ENCODE assay signal across 8 cellular contexts in the genomic region with DNA sequence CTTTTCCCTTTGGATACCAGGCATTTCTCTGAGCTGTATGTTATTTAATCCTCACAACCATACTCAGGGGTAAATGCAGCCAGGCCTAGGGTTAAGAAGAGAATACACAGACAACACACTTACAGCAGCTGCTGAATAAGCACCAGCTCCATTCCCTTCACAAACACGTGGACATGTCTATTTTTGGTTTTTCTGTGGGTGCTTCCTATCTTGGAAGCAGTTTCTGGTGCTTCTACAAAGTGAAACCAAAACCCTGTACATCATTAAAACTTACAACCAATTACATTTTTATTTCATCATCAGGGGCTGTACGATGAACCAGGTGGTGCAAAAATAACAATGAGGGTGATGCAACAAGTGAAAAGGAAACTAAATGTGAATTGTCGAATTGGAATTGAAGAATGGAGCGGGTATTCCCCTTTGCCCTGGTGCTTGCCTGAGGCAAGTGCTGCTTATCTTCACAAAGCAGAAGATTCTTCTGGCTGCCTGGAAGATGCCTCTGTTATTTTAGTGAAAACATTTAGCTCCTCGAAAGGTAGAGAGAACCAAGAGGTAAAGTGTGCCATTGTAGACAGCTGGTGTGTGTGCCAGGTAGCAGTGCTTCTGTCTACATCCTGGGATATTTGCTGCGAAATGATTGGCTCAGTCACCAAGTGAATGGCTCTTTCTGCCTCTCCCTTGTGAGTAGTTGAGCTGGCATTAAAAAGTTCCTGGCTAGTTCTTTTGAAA. TPM values are rescaled to one million over a fixed set of nuclear protein-coding genes. Genes with fewer than 3 reads are reported as not detected.
DNase-seq lines count a peak whose midpoint lies in the region; ATAC-seq and TF ChIP-seq lines count a peak whose summit lies in the region.

No MANE protein-coding gene starts in this region.

- peak; percentile 55 for DNase-seq in ELR (ENCODE audit: low read depth)
- peak; percentile 61 for DNase-seq in IMR-90
- DNase-seq in activated CD4-positive, alpha-beta memory T cell treated with anti-CD3 and anti-CD28 coated beads for 36 hours: peak; percentile 49
- DNase-seq in foreskin fibroblast: peak; percentile 12 to 66
- no peak for DNase-seq in WERI-Rb-1
- no peak for DNase-seq in endodermal cell

- TF ChIP-seq RAD21 in IMR-90 (IDR thresholded peaks at IDR 0.05; ENCODE audit: low read length): no peak

- peaks cover 2% of the 10 kb centered on the region; the same call in 1 of the 2 replicates for H3K9me1 ChIP-seq in IMR-90 (ENCODE audit: insufficient read depth, low read length)

- no TSS peak for BruUV-seq in IMR-90 (replicated peaks; lab: Mats Ljungman, UMichigan)

- POLR2A ChIA-PET in IMR-90 (lab: Charles Lee; ENCODE audit: unreplicated experiment): no interaction called here
- POLR2A ChIA-PET in activated CD4-positive, alpha-beta memory T cell treated with anti-CD3 and anti-CD28 coated beads for 36 hours (lab: Charles Lee): interaction anchor here (0.6 to 2.6 kb wide), 4 partner anchors 65 to 887 kb away, joined by 3 to 14 read pairs (median 4); partner anchors contain the start of genes FOCAD, HACD4 and MLLT3

- H2AK5ac ChIP-seq in IMR-90 (ENCODE audit: low read depth, low read length): no peak overlapping the region

- peak overlapping the region in 1 of 2 experiments; percentile 84; a peak in 2 of 4 replicates for H4K8ac ChIP-seq in IMR-90 (ENCODE audit: low read depth in 2 of 2, low read length in 2 of 2)

- WGBS in IMR-90 (ENCODE audit: extremely low coverage in 2 of 2, insufficient read length in 1 of 2), 2 experiments: 100% methylated on average over 2 of the region's 6 CpGs; no CpG with 5 or more reads in 1 of the 2 experiments
- WGBS in endodermal cell (ENCODE audit: insufficient coverage in 1 of 2, insufficient read length in 1 of 2), 2 experiments: 88 to 93% methylated on average over 5 to 6 of the region's 6 CpGs

- no peak overlapping the region for H2BK5ac ChIP-seq in IMR-90 (ENCODE audit: low read depth, low read length, poor library complexity, severe bottlenecking)

- H3K4me1 ChIP-seq in IMR-90 (ENCODE audit: control insufficient read depth, insufficient read depth, low read length): peaks cover 3% of the 10 kb centered on the region; the same call in 1 of the 2 replicates
- peaks cover 0 to 12% (median 6%) of the 10 kb centered on the region in 3 donors for H3K4me1 ChIP-seq in skeletal muscle tissue (ENCODE audit: control insufficient read depth in 3 of 3, insufficient read depth in 3 of 3, low read length in 3 of 3)
- no peaks in the 10 kb centered on the region for H3K4me1 ChIP-seq in endodermal cell (ENCODE audit: control insufficient read depth, insufficient read depth, low read length)

- H3K27ac ChIP-seq in IMR-90 (ENCODE audit: insufficient read depth, low read length): peak overlapping the region; percentile 30; the same call in 1 of the 2 replicates
- peak overlapping the region; percentile 64 for H3K27ac ChIP-seq in skeletal muscle tissue (ENCODE audit: low read depth, low read length)
- H3K27ac ChIP-seq in WERI-Rb-1: no peak overlapping the region
- H3K27ac ChIP-seq in endodermal cell (ENCODE audit: low read depth, low read length): no peak overlapping the region

- no peaks in the 10 kb centered on the region for H4K20me1 ChIP-seq in IMR-90 (ENCODE audit: insufficient read depth, low read length)

- H4K91ac ChIP-seq in IMR-90 (ENCODE audit: insufficient read depth, low read depth, low read length): no peak overlapping the region

- H3K27me3 Mint-ChIP-seq in activated CD4-positive, alpha-beta memory T cell treated with anti-CD3 and anti-CD28 coated beads for 36 hours: no peaks in the 10 kb centered on the region
- no peaks in the 10 kb centered on the region for H3K27me3 Mint-ChIP-seq in endodermal cell (ENCODE audit: insufficient read depth)

- CTCF ChIA-PET in IMR-90 (lab: Yijun Ruan, JAX): interaction anchor here (0.6 to 0.7 kb wide), 2 partner anchors 14 to 598 kb away, joined by 3 to 4 read pairs; no protein-coding TSS in a partner anchor
- CTCF ChIA-PET in activated CD4-positive, alpha-beta memory T cell treated with anti-CD3 and anti-CD28 coated beads for 36 hours (lab: Charles Lee): interaction anchor here (0.6 to 4.5 kb wide), 7 partner anchors 9 to 155 kb away, joined by 3 to 23 read pairs (median 4); partner anchors contain the start of gene IFNB1

- 0 out of 2 replicates have a peak overlapping the region, but pooled peaks have one; percentile 27 for H3K4ac ChIP-seq in IMR-90 (ENCODE audit: low read depth, low read length)

- no peak for TF ChIP-seq POLR2A in IMR-90 (IDR thresholded peaks at IDR 0.05; ENCODE audit: low read depth, low read length)

- peak overlapping the region; percentile 58 for H2AFZ ChIP-seq in IMR-90 (replicated peaks; ENCODE audit: low read length, poor library complexity)

- ATAC-seq in GM21423 (IDR thresholded peaks at IDR 0.05; ENCODE audit: unreplicated experiment) (peak; percentile 75), IMR-90 (ENCODE audit: low read depth) (peak; percentile 75)

- peak overlapping the region; percentile 39; the same call in 1 of the 2 replicates for H4K5ac ChIP-seq in IMR-90 (ENCODE audit: low read depth, low read length)

- 0 out of 2 replicates have a peak overlapping the region, but pooled peaks have one; percentile 18 for H3K14ac ChIP-seq in IMR-90 (replicated peaks; ENCODE audit: low read depth, low read length)

- H3K4me3 Mint-ChIP-seq in activated CD4-positive, alpha-beta memory T cell treated with anti-CD3 and anti-CD28 coated beads for 36 hours: peak overlapping the region; percentile 73
- H3K4me3 Mint-ChIP-seq in endodermal cell: no peak overlapping the region

- peak overlapping the region; percentile 52 for H2BK120ac ChIP-seq in IMR-90 (ENCODE audit: low read depth, low read length)

- no peak overlapping the region for H2BK20ac ChIP-seq in IMR-90 (ENCODE audit: low read depth, low read length)

- H3K4me2 ChIP-seq in IMR-90 (ENCODE audit: low read depth, low read length): peak overlapping the region; percentile 87

- intact Hi-C loops in IMR-90 (cut with micrococcal nuclease): no loop called here
- intact Hi-C loops in activated CD4-positive, alpha-beta memory T cell treated with anti-CD3 and anti-CD28 coated beads for 36 hours (cut with micrococcal nuclease): loop anchor here (1.0 to 5.0 kb wide), 5 partner anchors 14 to 739 kb away; partner anchors contain the start of gene MLLT3

- H3K9me3 ChIP-seq in IMR-90 (ENCODE audit: control insufficient read depth, insufficient read depth, low read length) (no peaks in the 10 kb centered on the region), skeletal muscle tissue (ENCODE audit: control insufficient read depth in 3 of 3, low read length in 3 of 3) (no peaks in the 10 kb centered on the region), WERI-Rb-1 (ENCODE audit: severe bottlenecking) (no peaks in the 10 kb centered on the region), endodermal cell (ENCODE audit: control insufficient read depth, low read length) (no peaks in the 10 kb centered on the region)

- peak overlapping the region; percentile 85 for H3K27ac Mint-ChIP-seq in activated CD4-positive, alpha-beta memory T cell treated with anti-CD3 and anti-CD28 coated beads for 36 hours
- H3K27ac Mint-ChIP-seq in endodermal cell: no peak overlapping the region

- H3K23ac ChIP-seq in IMR-90 (ENCODE audit: low read depth, low read length): 0 out of 2 replicates have a peak overlapping the region, but pooled peaks have one; percentile 55

- peaks cover 34% of the 10 kb centered on the region for H3K4me1 Mint-ChIP-seq in activated CD4-positive, alpha-beta memory T cell treated with anti-CD3 and anti-CD28 coated beads for 36 hours (ENCODE audit: low read depth)
- H3K4me1 Mint-ChIP-seq in endodermal cell: no peaks in the 10 kb centered on the region

- in situ Hi-C loops in IMR-90 (cut with MboI; ENCODE audit: low sequenced_read_pairs): no loop called here

- no peak overlapping the region for H2AK9ac ChIP-seq in IMR-90 (replicated peaks; ENCODE audit: low read depth, low read length, poor library complexity)

- no peaks in the 10 kb centered on the region for H3K9me3 Mint-ChIP-seq in activated CD4-positive, alpha-beta memory T cell treated with anti-CD3 and anti-CD28 coated beads for 36 hours
- no peaks in the 10 kb centered on the region for H3K9me3 Mint-ChIP-seq in endodermal cell

- H3K79me1 ChIP-seq in IMR-90 (ENCODE audit: low read depth in 1 of 2, low read length in 2 of 2): no peaks in the 10 kb centered on the region

- TF ChIP-seq CTCF in IMR-90 (conservative IDR thresholded peaks at IDR 0.05; ENCODE audit: low read depth, low read length): no peak
- no peak for TF ChIP-seq CTCF in foreskin fibroblast (IDR thresholded peaks at IDR 0.05; ENCODE audit: low read depth, low read length)
- TF ChIP-seq CTCF in WERI-Rb-1 (IDR thresholded peaks at IDR 0.05; ENCODE audit: low read depth, low read length): no peak
- TF ChIP-seq CTCF in endodermal cell (conservative IDR thresholded peaks at IDR 0.05): no peak

- H3K27me3 ChIP-seq in IMR-90 (ENCODE audit: control insufficient read depth, insufficient read depth, low read length): peaks cover under 1% of the 10 kb centered on the region; the same call in 1 of the 2 replicates
- no peaks in the 10 kb centered on the region for H3K27me3 ChIP-seq in skeletal muscle tissue (ENCODE audit: control insufficient read depth in 3 of 3, insufficient read depth in 3 of 3, low read length in 3 of 3)
- no peaks in the 10 kb centered on the region for H3K27me3 ChIP-seq in WERI-Rb-1 (ENCODE audit: insufficient read depth, low read depth, severe bottlenecking)
- H3K27me3 ChIP-seq in endodermal cell (ENCODE audit: control insufficient read depth, insufficient read depth, low read length, poor library complexity, severe bottlenecking): no peaks in the 10 kb centered on the region

- peak overlapping the region; percentile 76 for H3K18ac ChIP-seq in IMR-90 (ENCODE audit: low read depth, low read length)

- no peaks in the 10 kb centered on the region for H3K36me3 Mint-ChIP-seq in activated CD4-positive, alpha-beta memory T cell treated with anti-CD3 and anti-CD28 coated beads for 36 hours
- no peaks in the 10 kb centered on the region for H3K36me3 Mint-ChIP-seq in endodermal cell (ENCODE audit: low read depth)

- H3K36me3 ChIP-seq in IMR-90 (ENCODE audit: control insufficient read depth, insufficient read depth, low read length) (no peaks in the 10 kb centered on the region), skeletal muscle tissue (ENCODE audit: control insufficient read depth in 3 of 3, insufficient read depth in 3 of 3, low read length in 3 of 3) (no peaks in the 10 kb centered on the region), WERI-Rb-1 (no peaks in the 10 kb centered on the region), endodermal cell (ENCODE audit: control insufficient read depth, insufficient read depth, low read length) (no peaks in the 10 kb centered on the region)

- no peak overlapping the region for H3K56ac ChIP-seq in IMR-90 (ENCODE audit: extremely low read depth, insufficient read depth, low read length)

- H3K4me3 ChIP-seq in IMR-90 (ENCODE audit: insufficient read depth, low read depth, low read length) (peak overlapping the region; percentile 26; the same call in 1 of the 2 replicates), foreskin fibroblast (ENCODE audit: low read depth in 1 of 2, low read length in 2 of 2) (peak overlapping the region; percentile 14 to 25), skeletal muscle tissue (ENCODE audit: low read length in 3 of 3) (peak overlapping the region; percentile 64 to 68 (median 66)), WERI-Rb-1 (ENCODE audit: low read depth, low read length) (no peak overlapping the region), endodermal cell (ENCODE audit: low read length) (no peak overlapping the region)

- dilution Hi-C loops in IMR-90 (cut with HindIII; ENCODE audit: low sequenced_read_pairs, unreplicated experiment): no loop called here

- H2BK15ac ChIP-seq in IMR-90 (ENCODE audit: low read depth, low read length): no peak overlapping the region

- no peak overlapping the region for H3K9ac ChIP-seq in IMR-90 (ENCODE audit: low read depth, low read length)
- H3K9ac ChIP-seq in skeletal muscle tissue (ENCODE audit: low read depth in 1 of 3, low read length in 3 of 3): peak overlapping the region; percentile 52 to 68 (median 65)
- H3K9ac ChIP-seq in endodermal cell (ENCODE audit: extremely low read depth, low read length, poor library complexity, severe bottlenecking): no peak overlapping the region

RNA-seq across cellular contexts. Expression of gene IFNB1, which starts 18.6 kb away (rescaled TPM):
- total RNA-seq in IMR-90 (2012; rRNA removed) (not detected in 2 replicates), skeletal muscle tissue (not detected), endodermal cell (not detected)
- not detected in 2 replicates for polyA plus RNA-seq in IMR-90 (2012; rRNA removed)
- polyA plus RNA-seq in IMR-90 (2012; cell fraction: cytosol; rRNA removed): not detected in 2 replicates
- polyA plus RNA-seq in IMR-90 (2012; cell fraction: nucleus; rRNA removed; ENCODE audit: low replicate concordance): not detected in 2 replicates
- 1 to 10 TPM in 1 of 2 experiments, under 1 TPM in 1; 0.26 to 1.7 TPM for total RNA-seq in activated CD4-positive, alpha-beta memory T cell treated with anti-CD3 and anti-CD28 coated beads for 36 hours
- polyA plus RNA-seq in endodermal cell (2013, experiment 1 of 2): not detected
- not detected for polyA plus RNA-seq in endodermal cell (2013, experiment 2 of 2)

RNA-seq across cellular contexts. Expression of gene IFNW1, which starts 45.3 kb away (rescaled TPM):
- total RNA-seq in IMR-90 (2012; rRNA removed) (not detected in 2 replicates), skeletal muscle tissue (not detected), endodermal cell (not detected)
- polyA plus RNA-seq in IMR-90 (2012; rRNA removed): not detected in 2 replicates
- not detected in 2 replicates for polyA plus RNA-seq in IMR-90 (2012; cell fraction: cytosol; rRNA removed)
- not detected in 2 replicates for polyA plus RNA-seq in IMR-90 (2012; cell fraction: nucleus; rRNA removed; ENCODE audit: low replicate concordance)
- total RNA-seq in activated CD4-positive, alpha-beta memory T cell treated with anti-CD3 and anti-CD28 coated beads for 36 hours: not detected
- polyA plus RNA-seq in endodermal cell (2013, experiment 1 of 2): not detected
- not detected for polyA plus RNA-seq in endodermal cell (2013, experiment 2 of 2)

Comparison
In these comparisons a context has a peak if more than half of its experiments do, and no peak if none do; other contexts are left out.
1. DNase-seq: peak in ELR (single experiment), IMR-90 (single experiment), activated CD4-positive, alpha-beta memory T cell treated with anti-CD3 and anti-CD28 coated beads for 36 hours (single experiment) and foreskin fibroblast (2 of 2); none in WERI-Rb-1 (single experiment) and endodermal cell (single experiment).
2. H3K27ac ChIP-seq: peak in IMR-90 (single experiment) and skeletal muscle tissue (single experiment); none in WERI-Rb-1 (single experiment) and endodermal cell (single experiment).
3. H3K4me3 ChIP-seq: peak in IMR-90 (single experiment), foreskin fibroblast (2 of 2) and skeletal muscle tissue (3 of 3); none in WERI-Rb-1 (single experiment) and endodermal cell (single experiment).
4. H3K9ac ChIP-seq: peak in skeletal muscle tissue (3 of 3); none in IMR-90 (single experiment) and endodermal cell (single experiment).